ENCODE assay signal across 13 cellular contexts in the genomic region with DNA sequence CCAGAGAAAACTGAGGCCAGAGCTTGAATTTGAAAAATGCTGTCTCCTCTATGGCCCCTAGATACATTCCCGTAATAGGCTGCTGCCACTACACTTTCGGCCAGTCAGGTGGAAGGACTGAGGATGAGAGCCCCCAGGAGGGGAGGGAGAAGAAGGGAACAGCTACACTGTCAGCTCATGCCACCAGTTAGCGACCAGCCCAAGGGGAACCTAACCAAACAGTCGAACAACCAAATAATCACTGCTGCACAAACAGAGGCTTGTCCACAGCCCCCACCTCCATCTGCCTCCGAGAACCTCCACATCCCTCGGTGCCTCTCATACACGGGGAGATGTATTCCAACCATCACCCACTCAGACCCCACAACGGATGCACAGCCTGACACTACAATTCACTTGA. TPM values are rescaled to one million over a fixed set of nuclear protein-coding genes. Genes with fewer than 3 reads are reported as not detected.
DNase-seq lines count a peak whose midpoint lies in the region; ATAC-seq and TF ChIP-seq lines count a peak whose summit lies in the region.
"Had no signal": no experiment of that assay in that cellular context is flagged by ENCODE, and none has a peak within 500 bp of the region (broad histone marks: within the 10 kb centered on the region; RNA-seq: fewer than 3 reads in every experiment).

No MANE protein-coding gene starts in this region.

- peak overlapping the region; percentile 25 for H2AFZ ChIP-seq in IMR-90 (replicated peaks; ENCODE audit: low read length, poor library complexity)

- no peak overlapping the region for H3K4me3 ChIP-seq in IMR-90 (ENCODE audit: insufficient read depth, low read depth, low read length)
- peak overlapping the region in 1 of 4 donors; percentile 6 for H3K4me3 ChIP-seq in stomach

- CTCF ChIA-PET in IMR-90 (lab: Yijun Ruan, JAX): interaction anchor here (0.7 kb wide), 1 partner anchor 89 kb away, joined by 3 read pairs; no protein-coding TSS in a partner anchor
- CTCF ChIA-PET in WTC11 (lab: Charles Lee): interaction anchor here (0.6 to 2.0 kb wide), 9 partner anchors 9 to 220 kb away, joined by 3 to 10 read pairs (median 4); no protein-coding TSS in a partner anchor

- H3K27me3 ChIP-seq in IMR-90 (ENCODE audit: control insufficient read depth, insufficient read depth, low read length): no peaks in the 10 kb centered on the region
- no peaks in the 10 kb centered on the region for H3K27me3 ChIP-seq in stomach

- H2AK9ac ChIP-seq in IMR-90 (replicated peaks; ENCODE audit: low read depth, low read length, poor library complexity): no peak overlapping the region

- no peak overlapping the region for H3K9ac ChIP-seq in IMR-90 (ENCODE audit: low read depth, low read length)

- no peak for TF ChIP-seq RAD21 in IMR-90 (IDR thresholded peaks at IDR 0.05; ENCODE audit: low read length)

- no peak for TF ChIP-seq POLR2A in IMR-90 (IDR thresholded peaks at IDR 0.05; ENCODE audit: low read depth, low read length)
- no peak for TF ChIP-seq POLR2A in stomach (IDR thresholded peaks at IDR 0.05)

- peak overlapping the region; percentile 66; the same call in 1 of the 2 replicates for H3K27ac Mint-ChIP-seq in WTC11
- H3K27ac Mint-ChIP-seq in mesothelial cell of epicardium: peak overlapping the region; percentile 63
- H3K27ac Mint-ChIP-seq: B cell; IgD-negative memory B cell; memory B cell; stimulated activated naive B cell treated with anti-CD40 and anti-IgM and Interleukin-4, amounts not matched to agents 10 μg/mL and 1 μg/mL and 100 μg/mL, for 72 hours had no signal

- peaks cover 18% of the 10 kb centered on the region for H3K9me1 ChIP-seq in IMR-90 (ENCODE audit: insufficient read depth, low read length)

- H4K91ac ChIP-seq in IMR-90 (ENCODE audit: insufficient read depth, low read depth, low read length): peak overlapping the region; percentile 45; the same call in 1 of the 2 replicates

- POLR2A ChIA-PET in IMR-90 (lab: Charles Lee; ENCODE audit: unreplicated experiment): no interaction called here
- POLR2A ChIA-PET in WTC11 (lab: Charles Lee): interaction anchor here (0.6 kb wide), 2 partner anchors 13 to 57 kb away, joined by 3 to 8 read pairs; no protein-coding TSS in a partner anchor

- H3K36me3 Mint-ChIP-seq in WTC11: no peaks in the 10 kb centered on the region
- H3K36me3 Mint-ChIP-seq in mesothelial cell of epicardium: no peaks in the 10 kb centered on the region
- H3K36me3 Mint-ChIP-seq: IgD-negative memory B cell, memory B cell had no signal

- TF ChIP-seq CTCF in IMR-90 (conservative IDR thresholded peaks at IDR 0.05; ENCODE audit: low read depth, low read length) (no peak), WTC11 (IDR thresholded peaks at IDR 0.05) (no peak), mesothelial cell of epicardium (IDR thresholded peaks at IDR 0.05; ENCODE audit: unreplicated experiment) (no peak), stomach (IDR thresholded peaks at IDR 0.05) (no peak)

- DNase-seq in AML-193 (lab: John Stamatoyannopoulos, UW) (peak; percentile 39 to 63), IMR-90 (no peak), WTC11 (ENCODE audit: low spot score) (no peak), mesothelial cell of epicardium (ENCODE audit: low spot score in 2 of 2, unreplicated experiment in 2 of 2) (no peak), stomach (no peak), ACHN (no peak)
- DNase-seq in stimulated activated CD4-positive, alpha-beta T cell treated with anti-CD3 and anti-CD28 coated beads, Interleukin-12 subunit alpha, Interleukin-12 subunit beta, amount 100 ng/mL, for 4 hours: no peak
- DNase-seq: NCI-H510A; stimulated activated naive B cell treated with anti-CD40 and anti-IgM and Interleukin-4, amounts not matched to agents 10 μg/mL and 1 μg/mL and 100 μg/mL, for 72 hours had no signal

- dilution Hi-C loops in IMR-90 (cut with HindIII; ENCODE audit: low sequenced_read_pairs, unreplicated experiment): no loop called here

- no peak overlapping the region for H3K18ac ChIP-seq in IMR-90 (ENCODE audit: low read depth, low read length)

- TF ChIP-seq EP300 in stomach (IDR thresholded peaks at IDR 0.05): no peak

- WGBS in IMR-90 (ENCODE audit: extremely low coverage in 2 of 2, insufficient read length in 1 of 2), 2 experiments: no CpG with 5 or more reads among the region's 8 CpGs
- WGBS in stomach, 5 donors: 54 to 74% (median 64%) methylated on average over 8 of the region's 8 CpGs

- no peak overlapping the region for H4K5ac ChIP-seq in IMR-90 (ENCODE audit: low read depth, low read length)

- in situ Hi-C loops in IMR-90 (cut with MboI; ENCODE audit: low sequenced_read_pairs) (no loop called here), ACHN (cut with HindIII; ENCODE audit: low pct_ligation_motif_present, low pct_unique_long_range_greater_than_20kb, low sequenced_read_pairs) (no loop called here)

- BruUV-seq in IMR-90 (replicated peaks; lab: Mats Ljungman, UMichigan): no TSS peak

- H2BK20ac ChIP-seq in IMR-90 (ENCODE audit: low read depth, low read length): no peak overlapping the region

- peak overlapping the region; percentile 63; the same call in 1 of the 2 replicates for H3K4me2 ChIP-seq in IMR-90 (ENCODE audit: low read depth, low read length)

- no peak overlapping the region; a peak in 1 of 4 replicates for H4K8ac ChIP-seq in IMR-90 (ENCODE audit: low read depth in 2 of 2, low read length in 2 of 2)

- H3K56ac ChIP-seq in IMR-90 (ENCODE audit: extremely low read depth, insufficient read depth, low read length): no peak overlapping the region

- ATAC-seq in IMR-90 (ENCODE audit: low read depth) (no peak), WTC11 (peak; percentile 36), HG02571 (IDR thresholded peaks at IDR 0.05; ENCODE audit: unreplicated experiment) (no peak)
- ATAC-seq: stimulated activated naive B cell treated with anti-CD40 and anti-IgM and Interleukin-4, amounts not matched to agents 10 μg/mL and 1 μg/mL and 100 μg/mL, for 72 hours had no signal

- peak overlapping the region; percentile 32; the same call in 1 of the 3 replicates for H2BK15ac ChIP-seq in IMR-90 (ENCODE audit: low read depth, low read length)

- H3K4me1 ChIP-seq in IMR-90 (ENCODE audit: control insufficient read depth, insufficient read depth, low read length) (peaks cover 21% of the 10 kb centered on the region), stomach (peaks cover 37 to 82% (median 56%) of the 10 kb centered on the region in 4 donors)

- peaks cover 83% of the 10 kb centered on the region for H4K20me1 ChIP-seq in IMR-90 (ENCODE audit: insufficient read depth, low read length)

- peak overlapping the region; percentile 1; the same call in 1 of the 2 replicates for H3K27ac ChIP-seq in IMR-90 (ENCODE audit: insufficient read depth, low read length)
- peak overlapping the region in 2 of 5 donors; percentile 19 to 97 for H3K27ac ChIP-seq in stomach

- H3K79me1 ChIP-seq in IMR-90 (ENCODE audit: low read depth in 1 of 2, low read length in 2 of 2): peaks cover 20 to 86% of the 10 kb centered on the region in 2 experiments; a peak in 3 of 4 replicates

- intact Hi-C loops in IMR-90 (cut with micrococcal nuclease): loop anchor here (2.0 kb wide), 1 partner anchor 37 kb away; no protein-coding TSS in a partner anchor
- intact Hi-C loops in stomach (cut with DNase I; ENCODE audit: low total_unique reads): no loop called here

- H3K27me3 Mint-ChIP-seq in WTC11 (ENCODE audit: low read depth) (peaks cover 37% of the 10 kb centered on the region), mesothelial cell of epicardium (ENCODE audit: low read depth) (no peaks in the 10 kb centered on the region)
- H3K27me3 Mint-ChIP-seq: stimulated activated naive B cell treated with anti-CD40 and anti-IgM and Interleukin-4, amounts not matched to agents 10 μg/mL and 1 μg/mL and 100 μg/mL, for 72 hours had no signal

- H3K14ac ChIP-seq in IMR-90 (replicated peaks; ENCODE audit: low read depth, low read length): 0 out of 2 replicates have a peak overlapping the region, but pooled peaks have one; percentile 27

- H3K9me3 ChIP-seq in IMR-90 (ENCODE audit: control insufficient read depth, insufficient read depth, low read length) (no peaks in the 10 kb centered on the region), stomach (no peaks in the 10 kb centered on the region)

- H3K4me1 Mint-ChIP-seq in WTC11: peaks cover 76% of the 10 kb centered on the region
- peaks cover 64% of the 10 kb centered on the region for H3K4me1 Mint-ChIP-seq in mesothelial cell of epicardium

- H2AK5ac ChIP-seq in IMR-90 (ENCODE audit: low read depth, low read length): peak overlapping the region; percentile 64

- H3K9me3 Mint-ChIP-seq in WTC11 (no peaks in the 10 kb centered on the region), mesothelial cell of epicardium (no peaks in the 10 kb centered on the region)
- H3K9me3 Mint-ChIP-seq: IgD-negative memory B cell; memory B cell; stimulated activated naive B cell treated with anti-CD40 and anti-IgM and Interleukin-4, amounts not matched to agents 10 μg/mL and 1 μg/mL and 100 μg/mL, for 72 hours had no signal

- peak overlapping the region; percentile 37; the same call in 1 of the 2 replicates for H3K4ac ChIP-seq in IMR-90 (ENCODE audit: low read depth, low read length)

- H2BK5ac ChIP-seq in IMR-90 (ENCODE audit: low read depth, low read length, poor library complexity, severe bottlenecking): no peak overlapping the region

- peak overlapping the region; percentile 33 for H3K23ac ChIP-seq in IMR-90 (ENCODE audit: low read depth, low read length)

- peaks cover 5% of the 10 kb centered on the region; the same call in 1 of the 2 replicates for H3K36me3 ChIP-seq in IMR-90 (ENCODE audit: control insufficient read depth, insufficient read depth, low read length)
- peaks cover 0 to 3% (median 0%) of the 10 kb centered on the region in 4 donors for H3K36me3 ChIP-seq in stomach

- 0 out of 2 replicates have a peak overlapping the region, but pooled peaks have one; percentile 28 for H2BK120ac ChIP-seq in IMR-90 (ENCODE audit: low read depth, low read length)

- peak overlapping the region; percentile 41 for H3K4me3 Mint-ChIP-seq in WTC11
- no peak overlapping the region for H3K4me3 Mint-ChIP-seq in mesothelial cell of epicardium
- H3K4me3 Mint-ChIP-seq: B cell; IgD-negative memory B cell; memory B cell; stimulated activated naive B cell treated with anti-CD40 and anti-IgM and Interleukin-4, amounts not matched to agents 10 μg/mL and 1 μg/mL and 100 μg/mL, for 72 hours had no signal

TF ChIP-seq in IMR-90, 13 proteins besides CTCF, POLR2A, EP300 and RAD21 (continues in another document):
- TF ChIP-seq RFX5 (IDR thresholded peaks at IDR 0.05; ENCODE audit: low read depth, low read length) (no peak), RCOR1 (IDR thresholded peaks at IDR 0.05; ENCODE audit: insufficient replicate concordance, low read length) (no peak)

TF ChIP-seq in WTC11, 78 proteins besides CTCF, POLR2A, EP300 and RAD21 (continues in another document):
- TF ChIP-seq SOX15 (CRISPR knock-in tag; IDR thresholded peaks at IDR 0.05): no peak
- no peak for TF ChIP-seq ZNF232 (CRISPR knock-in tag; IDR thresholded peaks at IDR 0.05)
- no peak for TF ChIP-seq ZNF423 (CRISPR knock-in tag; IDR thresholded peaks at IDR 0.05)

RNA-seq across cellular contexts. Expression of a gene that starts 7.3 kb away (rescaled TPM):
- 7.9 and 9.7 TPM in 2 replicates for total RNA-seq in IMR-90 (2012; rRNA removed)
- 16.6 and 16.9 TPM in 2 replicates for polyA plus RNA-seq in IMR-90 (2012; rRNA removed)
- polyA plus RNA-seq in IMR-90 (2012; cell fraction: cytosol; rRNA removed): 11.0 and 15.4 TPM in 2 replicates
- 50.6 and 72.6 TPM in 2 replicates for polyA plus RNA-seq in IMR-90 (2012; cell fraction: nucleus; rRNA removed; ENCODE audit: low replicate concordance)
- total RNA-seq in WTC11 (2021): 47.3 to 58.6 TPM (median 50.1 TPM) in 3 replicates
- 84.4 to 92.1 TPM (median 90.9 TPM) in 3 replicates for total RNA-seq in mesothelial cell of epicardium
- 10 to 100 TPM; 12.8 to 25.9 (median 17.0) TPM for total RNA-seq in stomach
- polyA plus RNA-seq in stomach: 1 to 10 TPM; 2.3 to 6.9 (median 3.2) TPM

Comparison
In these comparisons a context has a peak if more than half of its experiments do, and no peak if none do; other contexts are left out.
1. DNase-seq: peak in AML-193 (2 of 2); none in IMR-90 (single experiment), WTC11 (single experiment), mesothelial cell of epicardium (0 of 2), stomach (single experiment), ACHN (single experiment) and stimulated activated CD4-positive, alpha-beta T cell treated with anti-CD3 and anti-CD28 coated beads, Interleukin-12 subunit alpha, Interleukin-12 subunit beta, amount 100 ng/mL, for 4 hours (single experiment).